In genomic region chr6:122571888-122572287, GRCh38 we compare ENCODE assay signal across 31 cellular contexts. TPM values are rescaled to one million over a fixed set of nuclear protein-coding genes. Genes with fewer than 3 reads are reported as not detected.
DNase-seq lines count a peak whose midpoint lies in the region; ATAC-seq, FAIRE-seq and TF ChIP-seq lines count a peak whose summit lies in the region.
"Had no signal": no experiment of that assay in that cellular context is flagged by ENCODE, and none has a peak within 500 bp of the region (broad histone marks: within the 10 kb centered on the region; RNA-seq: fewer than 3 reads in every experiment).

No MANE protein-coding gene starts in this region.

- no peak overlapping the region for H3K27ac ChIP-seq in small intestine (ENCODE audit: low read depth in 1 of 2, low read length in 1 of 2)
- H3K27ac ChIP-seq: cardiac muscle cell, gastroesophageal sphincter, neutrophil, prostate gland, right lobe of liver, SJSA1, tibial artery, vagina had no signal

- ATAC-seq in GM18867 (IDR thresholded peaks at IDR 0.05; ENCODE audit: unreplicated experiment) (peak; percentile 63), GM21723 (IDR thresholded peaks at IDR 0.05; ENCODE audit: unreplicated experiment) (peak; percentile 63), HG03354 (IDR thresholded peaks at IDR 0.05; ENCODE audit: poor library complexity, severe bottlenecking, unreplicated experiment) (peak; percentile 47), SK-N-SH treated with all-trans-retinoic acid at 6 μM for 48 hours (no peak), GM21619 (IDR thresholded peaks at IDR 0.05; ENCODE audit: unreplicated experiment) (no peak), GM21526 (IDR thresholded peaks at IDR 0.05; ENCODE audit: low FRiP score, unreplicated experiment) (no peak)
- ATAC-seq: activated T-cell treated with anti-CD3 and anti-CD28 coated beads, Interleukin-2, amount 50 U/mL, for 4 hours; gastroesophageal sphincter; right lobe of liver; T-cell had no signal

- H3K4me3 ChIP-seq in small intestine (ENCODE audit: low read depth in 1 of 2, low read length in 2 of 2), result no peak overlapping the region
- H3K4me3 ChIP-seq: cardiac muscle cell, gastroesophageal sphincter, prostate gland, right lobe of liver, SJSA1, tibial artery, vagina had no signal

- no peaks in the 10 kb centered on the region for H3K9me3 ChIP-seq in small intestine (ENCODE audit: control insufficient read depth, low read depth)
- H3K9me3 ChIP-seq: gastroesophageal sphincter, neutrophil, prostate gland, right lobe of liver, SJSA1, tibial artery, vagina had no signal

- WGBS in small intestine, 3 donors, result 51 to 59% (median 52%) methylated on average over 2 of the region's 2 CpGs

- peak; percentile 15 for DNase-seq in small intestine
- DNase-seq: activated CD4-positive, alpha-beta T cell treated with anti-CD3 and anti-CD28 coated beads, Interleukin-2, amount 10 ng/mL, durations not matched to agents 7 days and 5 days; activated gamma-delta T cell; activated T-cell treated with anti-CD3 and anti-CD28 coated beads, Interleukin-2, amount 50 U/mL, for 4 hours; CD8-positive, alpha-beta memory T cell; HCEC 1CT; IMR-90; NCI-H146; NCI-H2107; NCI-H446 treated with DMSO at 0.1 percent for 48 hours; NCI-H82; right lobe of liver; RPMI8226; stimulated activated CD4-positive, alpha-beta T cell treated with anti-CD3 and anti-CD28 coated beads, Interleukin-12 subunit alpha, Interleukin-12 subunit beta, amount 100 ng/mL, for 4 hours; stimulated activated CD4-positive, alpha-beta T cell treated with anti-CD3 and anti-CD28 coated beads, Interleukin-2, amount 100 ng/mL, for 48 hours; T-cell; tibial artery had no signal

- FAIRE-seq in small intestine (lab: Jason Lieb, UNC), result peak; percentile 78
- FAIRE-seq: astrocyte had no signal

- H3K4me1 ChIP-seq in small intestine (ENCODE audit: control insufficient read depth in 2 of 2, insufficient read depth in 1 of 2, low read depth in 1 of 2, low read length in 1 of 2), result peaks cover 0 to 2% of the 10 kb centered on the region in 2 donors
- H3K4me1 ChIP-seq: gastroesophageal sphincter, prostate gland, right lobe of liver, SJSA1, tibial artery, vagina had no signal

- no peaks in the 10 kb centered on the region for H3K27me3 ChIP-seq in small intestine (ENCODE audit: control insufficient read depth in 2 of 2, insufficient read depth in 2 of 2, low read length in 2 of 2)
- H3K27me3 ChIP-seq: cardiac muscle cell, gastroesophageal sphincter, neutrophil, right lobe of liver, SJSA1, tibial artery, vagina had no signal

- H3K36me3 ChIP-seq in small intestine (ENCODE audit: control insufficient read depth in 2 of 2, insufficient read depth in 2 of 2, low read length in 2 of 2), result no peaks in the 10 kb centered on the region
- H3K36me3 ChIP-seq: cardiac muscle cell, gastroesophageal sphincter, neutrophil, prostate gland, right lobe of liver, SJSA1, tibial artery, vagina had no signal

TF ChIP-seq in SK-N-SH treated with all-trans-retinoic acid at 6 μM for 48 hours, 23 proteins besides CTCF, POLR2A, EP300 and RAD21:
- TF ChIP-seq POU6F1 (CRISPR knock-in tag; IDR thresholded peaks at IDR 0.05; ENCODE audit: borderline replicate concordance, low read depth) (no peak), GLIS3 (CRISPR knock-in tag; IDR thresholded peaks at IDR 0.05) (no peak), TOX (CRISPR knock-in tag; IDR thresholded peaks at IDR 0.05; ENCODE audit: borderline replicate concordance) (no peak), TCF4 (CRISPR knock-in tag; IDR thresholded peaks at IDR 0.05; ENCODE audit: borderline replicate concordance) (no peak), CSDC2 (CRISPR knock-in tag; IDR thresholded peaks at IDR 0.05) (no peak), ISL1 (CRISPR knock-in tag; IDR thresholded peaks at IDR 0.05) (no peak), ZFP30 (CRISPR knock-in tag; IDR thresholded peaks at IDR 0.05) (no peak)

RNA-seq across cellular contexts. Expression of gene PKIB, which starts 38.3 kb away (rescaled TPM):
- polyA plus RNA-seq in small intestine, result 10 to 100 TPM in 2 of 3 donors, 1 to 10 TPM in 1; 6.5 to 59.5 (median 50.3) TPM
- polyA plus RNA-seq: BJ had no signal

Comparison
In these comparisons a context has a peak if more than half of its experiments do, and no peak if none do; other contexts are left out.
1. ATAC-seq: peak in GM18867 (single experiment), GM21723 (single experiment) and HG03354 (single experiment); none in SK-N-SH treated with all-trans-retinoic acid at 6 μM for 48 hours (single experiment), GM21619 (single experiment) and GM21526 (single experiment).